Comparison of ENCODE assay signal across 23 cellular contexts in genomic region chr5:176174345-176175025, GRCh38.
"Had no signal": no experiment of that assay in that cellular context is flagged by ENCODE, and none has a peak within 500 bp of the region (broad histone marks: within the 10 kb centered on the region; RNA-seq: fewer than 3 reads in every experiment).

No MANE protein-coding gene starts in this region.

- FAIRE-seq: endothelial cell of umbilical vein, islet of Langerhans had no signal

- H3K9me3 Mint-ChIP-seq: natural killer cell had no signal

- H3K27ac Mint-ChIP-seq: natural killer cell; stimulated activated effector memory CD8-positive, alpha-beta T cell treated with anti-CD3 and anti-CD28 coated beads, Interleukin-12 subunit alpha, Interleukin-12 subunit beta, amount 100 ng/mL, for 72 hours had no signal

- H3K4me3 Mint-ChIP-seq: natural killer cell; stimulated activated effector memory CD8-positive, alpha-beta T cell treated with anti-CD3 and anti-CD28 coated beads, Interleukin-12 subunit alpha, Interleukin-12 subunit beta, amount 100 ng/mL, for 72 hours had no signal

- ATAC-seq: foreskin keratinocyte; gastroesophageal sphincter; heart right ventricle; left colon; lower lobe of right lung; natural killer cell; stimulated activated effector memory CD8-positive, alpha-beta T cell treated with anti-CD3 and anti-CD28 coated beads, Interleukin-12 subunit alpha, Interleukin-12 subunit beta, amount 100 ng/mL, for 72 hours had no signal

- H3K4me1 Mint-ChIP-seq: natural killer cell; stimulated activated effector memory CD8-positive, alpha-beta T cell treated with anti-CD3 and anti-CD28 coated beads, Interleukin-12 subunit alpha, Interleukin-12 subunit beta, amount 100 ng/mL, for 72 hours had no signal

- H3K36me3 Mint-ChIP-seq: natural killer cell had no signal

- DNase-seq: dermis blood vessel endothelial cell; effector memory CD4-positive, alpha-beta T cell; foreskin keratinocyte; heart right ventricle; hippocampal formation; kidney glomerular epithelial cell; left colon; left ventricle myocardium inferior; lower lobe of right lung; natural killer cell; right cardiac atrium; sigmoid colon; stimulated activated CD4-positive, alpha-beta T cell treated with anti-CD3 and anti-CD28 coated beads, Interleukin-2, amount 100 ng/mL, for 24 hours; stimulated activated CD4-positive, alpha-beta T cell treated with anti-CD3 and anti-CD28 coated beads, Interleukin-4, amount 100 ng/mL, for 24 hours; stimulated activated naive CD4-positive, alpha-beta T cell treated with Interleukin-2 at 50 U/mL for 16 hours; substantia nigra; testis; tibial artery; uterus had no signal
